1 cellular context compared by ENCODE assay signal in the genomic region with DNA sequence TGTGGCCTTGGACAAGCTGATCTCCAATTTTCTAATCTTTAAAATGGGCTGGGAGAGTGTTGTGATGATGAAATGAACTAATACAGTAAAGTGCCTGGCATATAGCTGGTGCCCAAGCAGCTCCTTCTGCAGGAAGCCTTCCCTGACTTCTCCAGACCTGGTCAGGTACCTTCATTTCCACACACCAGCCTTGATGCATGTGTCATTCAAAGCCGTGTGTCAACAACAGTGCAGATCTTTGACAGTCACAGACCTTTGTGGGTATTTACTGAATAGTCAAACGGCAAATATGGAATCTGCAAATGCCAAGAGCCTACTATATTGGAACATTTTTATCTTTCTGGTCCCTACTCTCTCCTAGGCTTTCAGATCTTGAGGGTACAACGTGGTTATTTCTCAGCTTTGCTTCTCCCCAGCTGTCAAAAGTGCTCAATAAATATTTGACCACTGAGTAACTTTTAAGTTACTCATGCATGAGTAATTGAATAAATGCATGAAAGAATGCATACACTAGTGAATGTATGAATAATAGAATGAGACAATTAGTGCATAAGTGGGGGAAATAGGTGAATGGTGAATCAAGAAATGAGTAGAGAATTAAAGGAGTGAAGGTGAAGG.
TF ChIP-seq lines count a peak whose summit lies in the region.

No MANE protein-coding gene starts in this region.

TF ChIP-seq in A549, 52 proteins besides CTCF, POLR2A, EP300 and RAD21 (continued from another document):
- TF ChIP-seq CBX2 (IDR thresholded peaks at IDR 0.05; ENCODE audit: borderline replicate concordance, low read depth) (no peak), JUNB (IDR thresholded peaks at IDR 0.05) (peak; percentile 50), HOXB5 (CRISPR knock-in tag; IDR thresholded peaks at IDR 0.05) (no peak)
